In genomic region chr10:103918053-103918846, GRCh38 we compare ENCODE assay signal across 1 cellular context.
TF ChIP-seq lines count a peak whose summit lies in the region.

A gene with protein sequence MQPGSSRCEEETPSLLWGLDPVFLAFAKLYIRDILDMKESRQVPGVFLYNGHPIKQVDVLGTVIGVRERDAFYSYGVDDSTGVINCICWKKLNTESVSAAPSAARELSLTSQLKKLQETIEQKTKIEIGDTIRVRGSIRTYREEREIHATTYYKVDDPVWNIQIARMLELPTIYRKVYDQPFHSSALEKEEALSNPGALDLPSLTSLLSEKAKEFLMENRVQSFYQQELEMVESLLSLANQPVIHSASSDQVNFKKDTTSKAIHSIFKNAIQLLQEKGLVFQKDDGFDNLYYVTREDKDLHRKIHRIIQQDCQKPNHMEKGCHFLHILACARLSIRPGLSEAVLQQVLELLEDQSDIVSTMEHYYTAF (minus strand): TSS chr10:103918184. CDS start chr10:103917594, 590 bp downstream.

TF ChIP-seq in GM12878, 131 proteins besides CTCF, POLR2A, EP300 and RAD21 (continued from another document):
- TF ChIP-seq NKRF (conservative IDR thresholded peaks at IDR 0.05) (no peak), HDGF (IDR thresholded peaks at IDR 0.05) (peak; percentile 65; the same call in 1 of the 2 replicates), ZNF592 (IDR thresholded peaks at IDR 0.05) (0 out of 2 replicates have a peak, but pooled peaks have one; percentile 11), YY1 (IDR thresholded peaks at IDR 0.05; ENCODE audit: low read depth, low read length) (0 out of 2 replicates have a peak, but pooled peaks have one; percentile 48), BRCA1 (IDR thresholded peaks at IDR 0.05; ENCODE audit: low read depth, low read length) (no peak), STAT3 (IDR thresholded peaks at IDR 0.05; ENCODE audit: low read depth, low read length) (no peak), JUNB (IDR thresholded peaks at IDR 0.05) (no peak), GATAD2B (conservative IDR thresholded peaks at IDR 0.05; ENCODE audit: low read depth) (no peak), MAX (IDR thresholded peaks at IDR 0.05; ENCODE audit: low read depth, low read length) (peak; percentile 53; the same call in 1 of the 2 replicates), MYC (IDR thresholded peaks at IDR 0.05; ENCODE audit: insufficient read depth, insufficient read length, insufficient replicate concordance, low read length, severe bottlenecking) (no peak), BCL3 (IDR thresholded peaks at IDR 0.05; ENCODE audit: borderline replicate concordance, insufficient read depth, low read depth, low read length, poor library complexity, severe bottlenecking) (no peak), CBX5 (IDR thresholded peaks at IDR 0.05; ENCODE audit: low read depth) (no peak), ZNF207 (IDR thresholded peaks at IDR 0.05; ENCODE audit: borderline replicate concordance) (no peak), IKZF1 (conservative IDR thresholded peaks at IDR 0.05) (no peak), NR2F1 (conservative IDR thresholded peaks at IDR 0.05) (peak; percentile 10; the same call in 1 of the 2 replicates), CEBPB (IDR thresholded peaks at IDR 0.05; ENCODE audit: borderline replicate concordance in 1 of 2, low read depth in 2 of 2, low read length in 2 of 2) (no peak), SPI1 (IDR thresholded peaks at IDR 0.05; ENCODE audit: borderline replicate concordance, insufficient read depth, low read depth, low read length) (no peak), HDAC2 (IDR thresholded peaks at IDR 0.05) (no peak), CHD4 (IDR thresholded peaks at IDR 0.05) (no peak), JUND (IDR thresholded peaks at IDR 0.05; ENCODE audit: low read depth, low read length) (no peak; the same call in 1 of the 2 replicates), SUPT20H (IDR thresholded peaks at IDR 0.05; ENCODE audit: borderline replicate concordance, control insufficient read depth, low read depth, low read length) (no peak), NFXL1 (IDR thresholded peaks at IDR 0.05; ENCODE audit: borderline replicate concordance) (no peak), MTA2 (IDR thresholded peaks at IDR 0.05; ENCODE audit: low read depth) (no peak), ASH2L (IDR thresholded peaks at IDR 0.05; ENCODE audit: borderline replicate concordance, low read depth) (no peak), GABPA (IDR thresholded peaks at IDR 0.05; ENCODE audit: low read depth) (peak; percentile 61), WRNIP1 (IDR thresholded peaks at IDR 0.05; ENCODE audit: borderline replicate concordance, low read depth, low read length) (no peak), RB1 (IDR thresholded peaks at IDR 0.05; ENCODE audit: borderline replicate concordance) (peak; percentile 5; the same call in 1 of the 2 replicates), MYB (IDR thresholded peaks at IDR 0.05; ENCODE audit: borderline replicate concordance, low read depth, low read length) (no peak), MEF2B (IDR thresholded peaks at IDR 0.05; ENCODE audit: partially characterized antibody, poor library complexity, severe bottlenecking) (peak; percentile 1), TCF3 (IDR thresholded peaks at IDR 0.05; ENCODE audit: borderline replicate concordance, insufficient read depth, low read depth, low read length) (0 out of 2 replicates have a peak, but pooled peaks have one; percentile 19), SMARCA5 (IDR thresholded peaks at IDR 0.05) (0 out of 2 replicates have a peak, but pooled peaks have one; percentile 11), CBX3 (IDR thresholded peaks at IDR 0.05; ENCODE audit: borderline replicate concordance, low read depth) (no peak)
- TF ChIP-seq, protein P1, sequence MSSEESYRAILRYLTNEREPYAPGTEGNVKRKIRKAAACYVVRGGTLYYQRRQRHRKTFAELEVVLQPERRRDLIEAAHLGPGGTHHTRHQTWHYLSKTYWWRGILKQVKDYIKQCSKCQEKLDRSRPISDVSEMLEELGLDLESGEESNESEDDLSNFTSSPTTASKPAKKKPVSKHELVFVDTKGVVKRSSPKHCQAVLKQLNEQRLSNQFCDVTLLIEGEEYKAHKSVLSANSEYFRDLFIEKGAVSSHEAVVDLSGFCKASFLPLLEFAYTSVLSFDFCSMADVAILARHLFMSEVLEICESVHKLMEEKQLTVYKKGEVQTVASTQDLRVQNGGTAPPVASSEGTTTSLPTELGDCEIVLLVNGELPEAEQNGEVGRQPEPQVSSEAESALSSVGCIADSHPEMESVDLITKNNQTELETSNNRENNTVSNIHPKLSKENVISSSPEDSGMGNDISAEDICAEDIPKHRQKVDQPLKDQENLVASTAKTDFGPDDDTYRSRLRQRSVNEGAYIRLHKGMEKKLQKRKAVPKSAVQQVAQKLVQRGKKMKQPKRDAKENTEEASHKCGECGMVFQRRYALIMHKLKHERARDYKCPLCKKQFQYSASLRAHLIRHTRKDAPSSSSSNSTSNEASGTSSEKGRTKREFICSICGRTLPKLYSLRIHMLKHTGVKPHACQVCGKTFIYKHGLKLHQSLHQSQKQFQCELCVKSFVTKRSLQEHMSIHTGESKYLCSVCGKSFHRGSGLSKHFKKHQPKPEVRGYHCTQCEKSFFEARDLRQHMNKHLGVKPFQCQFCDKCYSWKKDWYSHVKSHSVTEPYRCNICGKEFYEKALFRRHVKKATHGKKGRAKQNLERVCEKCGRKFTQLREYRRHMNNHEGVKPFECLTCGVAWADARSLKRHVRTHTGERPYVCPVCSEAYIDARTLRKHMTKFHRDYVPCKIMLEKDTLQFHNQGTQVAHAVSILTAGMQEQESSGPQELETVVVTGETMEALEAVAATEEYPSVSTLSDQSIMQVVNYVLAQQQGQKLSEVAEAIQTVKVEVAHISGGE (CRISPR knock-in tag; IDR thresholded peaks at IDR 0.05), result no peak
- TF ChIP-seq, protein P2, sequence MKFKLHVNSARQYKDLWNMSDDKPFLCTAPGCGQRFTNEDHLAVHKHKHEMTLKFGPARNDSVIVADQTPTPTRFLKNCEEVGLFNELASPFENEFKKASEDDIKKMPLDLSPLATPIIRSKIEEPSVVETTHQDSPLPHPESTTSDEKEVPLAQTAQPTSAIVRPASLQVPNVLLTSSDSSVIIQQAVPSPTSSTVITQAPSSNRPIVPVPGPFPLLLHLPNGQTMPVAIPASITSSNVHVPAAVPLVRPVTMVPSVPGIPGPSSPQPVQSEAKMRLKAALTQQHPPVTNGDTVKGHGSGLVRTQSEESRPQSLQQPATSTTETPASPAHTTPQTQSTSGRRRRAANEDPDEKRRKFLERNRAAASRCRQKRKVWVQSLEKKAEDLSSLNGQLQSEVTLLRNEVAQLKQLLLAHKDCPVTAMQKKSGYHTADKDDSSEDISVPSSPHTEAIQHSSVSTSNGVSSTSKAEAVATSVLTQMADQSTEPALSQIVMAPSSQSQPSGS (IDR thresholded peaks at IDR 0.05; ENCODE audit: low read length), result no peak
